In genomic region chr13:80751854-80752253, GRCh38 we compare ENCODE assay signal across 17 cellular contexts.
"Had no signal": no experiment of that assay in that cellular context is flagged by ENCODE, and none has a peak within 500 bp of the region (broad histone marks: within the 10 kb centered on the region; RNA-seq: fewer than 3 reads in every experiment).

No MANE protein-coding gene starts in this region.

- H3K27me3 ChIP-seq: esophagus muscularis mucosa, gastroesophageal sphincter, right lobe of liver, testis, vagina had no signal

- H3K27ac ChIP-seq: esophagus muscularis mucosa, gastroesophageal sphincter, right lobe of liver, skin epidermis, testis, vagina had no signal

- H3K4me1 ChIP-seq: esophagus muscularis mucosa, gastroesophageal sphincter, right lobe of liver, testis, vagina had no signal

- DNase-seq: activated T-cell treated with anti-CD3 and anti-CD28 coated beads, Interleukin-2, amount 50 U/mL, for 24 hours; aorta; central memory CD4-positive, alpha-beta T cell; effector memory CD4-positive, alpha-beta T cell; head of caudate nucleus; hypothalamus; islet precursor cell; left cardiac atrium; posterior cingulate gyrus; right lobe of liver; stimulated activated CD4-positive, alpha-beta T cell treated with anti-CD3 and anti-CD28 coated beads, Interleukin-2, amount 100 ng/mL, for 24 hours; T1000; testis had no signal

- H3K36me3 ChIP-seq: esophagus muscularis mucosa, gastroesophageal sphincter, vagina had no signal

- H3K4me3 ChIP-seq: esophagus muscularis mucosa, gastroesophageal sphincter, right lobe of liver, skin epidermis, testis, vagina had no signal

- H3K9me3 ChIP-seq: esophagus muscularis mucosa, gastroesophageal sphincter, right lobe of liver, testis, vagina had no signal
